In genomic region chr10:106573106-106573505, GRCh38 we compare ENCODE assay signal across 22 cellular contexts.
DNase-seq lines count a peak whose midpoint lies in the region; ATAC-seq and TF ChIP-seq lines count a peak whose summit lies in the region.
"Had no signal": no experiment of that assay in that cellular context is flagged by ENCODE, and none has a peak within 500 bp of the region (broad histone marks: within the 10 kb centered on the region; RNA-seq: fewer than 3 reads in every experiment).

No MANE protein-coding gene starts in this region.

- TF ChIP-seq CTCF in HFFc6 (IDR thresholded peaks at IDR 0.05) = no peak
- no peak for TF ChIP-seq CTCF in right lobe of liver (IDR thresholded peaks at IDR 0.05)

- ATAC-seq in right lobe of liver (no peak), HG03354 (IDR thresholded peaks at IDR 0.05; ENCODE audit: poor library complexity, severe bottlenecking, unreplicated experiment) (no peak)
- ATAC-seq: effector memory CD8-positive, alpha-beta T cell; gastroesophageal sphincter; left lung had no signal

- peaks cover 39% of the 10 kb centered on the region for H3K4me1 Mint-ChIP-seq in HFFc6 (ENCODE audit: low read depth)
- H3K4me1 Mint-ChIP-seq: activated naive CD8-positive, alpha-beta T cell treated with anti-CD3 and anti-CD28 coated beads, Interleukin-2, amount 10 ng/mL, durations not matched to agents 7 days and 5 days; central memory CD8-positive, alpha-beta T cell had no signal

- H3K36me3 Mint-ChIP-seq in HFFc6 (ENCODE audit: low read depth) = no peaks in the 10 kb centered on the region
- H3K36me3 Mint-ChIP-seq: activated naive CD8-positive, alpha-beta T cell treated with anti-CD3 and anti-CD28 coated beads, Interleukin-2, amount 10 ng/mL, durations not matched to agents 7 days and 5 days had no signal

- DNase-seq in A172 (ENCODE audit: low spot score) (peak; percentile 57), HFFc6 (peak; percentile 55), amniotic stem cell (lab: John Stamatoyannopoulos, UW) (peak; percentile 69), fibroblast of peridontal ligament (ENCODE audit: extremely low read depth) (peak; percentile 95), right lobe of liver (no peak), DMS 273 (lab: John Stamatoyannopoulos, UW; ENCODE audit: unreplicated experiment) (no peak), NCI-H2081 treated with DMSO at 0.1 percent for 48 hours (lab: John Stamatoyannopoulos, UW) (no peak)
- DNase-seq: activated CD8-positive, alpha-beta memory T cell treated with anti-CD3 and anti-CD28 coated beads for 24 hours; activated naive CD8-positive, alpha-beta T cell treated with anti-CD3 and anti-CD28 coated beads, Interleukin-2, amount 10 ng/mL, durations not matched to agents 7 days and 5 days; DMS53; effector memory CD8-positive, alpha-beta T cell; left lung; NCI-H1105; NCI-H526 treated with DMSO at 0.1 percent for 48 hours; nucleus accumbens; stimulated activated naive CD4-positive, alpha-beta T cell treated with Interleukin-2 at 50 U/mL for 16 hours; tibial artery had no signal

- peaks cover 2% of the 10 kb centered on the region for H3K27me3 Mint-ChIP-seq in HFFc6 (ENCODE audit: insufficient read depth)
- H3K27me3 Mint-ChIP-seq: central memory CD8-positive, alpha-beta T cell; effector memory CD8-positive, alpha-beta T cell had no signal

- H3K27ac Mint-ChIP-seq in HFFc6 = peak overlapping the region; percentile 78
- H3K27ac Mint-ChIP-seq: activated naive CD8-positive, alpha-beta T cell treated with anti-CD3 and anti-CD28 coated beads, Interleukin-2, amount 10 ng/mL, durations not matched to agents 7 days and 5 days; effector memory CD8-positive, alpha-beta T cell; T-helper 2 cell treated with Interferon-gamma antibody and Interleukin-4, amounts not matched to agents 5 μg/mL and 100 μg/mL, for 36 hours had no signal

- H3K9me3 Mint-ChIP-seq in HFFc6 = no peaks in the 10 kb centered on the region
- H3K9me3 Mint-ChIP-seq: activated naive CD8-positive, alpha-beta T cell treated with anti-CD3 and anti-CD28 coated beads, Interleukin-2, amount 10 ng/mL, durations not matched to agents 7 days and 5 days; T-helper 2 cell treated with Interferon-gamma antibody and Interleukin-4, amounts not matched to agents 5 μg/mL and 100 μg/mL, for 36 hours had no signal

- WGBS in right lobe of liver (ENCODE audit: insufficient coverage, low coverage, low lambda C conversion rate, missing lambda C conversion rate) = 58% methylated on average over 5 of the region's 5 CpGs

- no peak for TF ChIP-seq POLR2A in right lobe of liver (IDR thresholded peaks at IDR 0.05)

- no peaks in the 10 kb centered on the region for H3K27me3 ChIP-seq in right lobe of liver
- H3K27me3 ChIP-seq: left lung had no signal

- no peak overlapping the region for H3K4me3 ChIP-seq in right lobe of liver
- H3K4me3 ChIP-seq: gastroesophageal sphincter, left lung, tibial artery had no signal

- no peaks in the 10 kb centered on the region for H3K9me3 ChIP-seq in right lobe of liver
- H3K9me3 ChIP-seq: gastroesophageal sphincter, left lung, tibial artery had no signal

- no peaks in the 10 kb centered on the region for H3K36me3 ChIP-seq in right lobe of liver
- H3K36me3 ChIP-seq: gastroesophageal sphincter, left lung, tibial artery had no signal

- H3K4me1 ChIP-seq in right lobe of liver = no peaks in the 10 kb centered on the region
- H3K4me1 ChIP-seq: gastroesophageal sphincter, left lung, tibial artery had no signal

- no peak overlapping the region for H3K27ac ChIP-seq in right lobe of liver
- H3K27ac ChIP-seq: gastroesophageal sphincter, KMS-11, left lung, tibial artery had no signal

- peak overlapping the region; percentile 15 for H3K4me3 Mint-ChIP-seq in HFFc6
- H3K4me3 Mint-ChIP-seq: activated naive CD8-positive, alpha-beta T cell treated with anti-CD3 and anti-CD28 coated beads, Interleukin-2, amount 10 ng/mL, durations not matched to agents 7 days and 5 days; central memory CD8-positive, alpha-beta T cell; effector memory CD8-positive, alpha-beta T cell; T-helper 2 cell treated with Interferon-gamma antibody and Interleukin-4, amounts not matched to agents 5 μg/mL and 100 μg/mL, for 36 hours had no signal

- intact Hi-C loops in right lobe of liver (cut with DNase I) = no loop called here

Comparison
In these comparisons a context has a peak if more than half of its experiments do, and no peak if none do; other contexts are left out.
1. DNase-seq: peak in A172 (single experiment), HFFc6 (single experiment), amniotic stem cell (single experiment) and fibroblast of peridontal ligament (single experiment); none in right lobe of liver (0 of 3), DMS 273 (single experiment) and NCI-H2081 treated with DMSO at 0.1 percent for 48 hours (single experiment).